In the genomic region with DNA sequence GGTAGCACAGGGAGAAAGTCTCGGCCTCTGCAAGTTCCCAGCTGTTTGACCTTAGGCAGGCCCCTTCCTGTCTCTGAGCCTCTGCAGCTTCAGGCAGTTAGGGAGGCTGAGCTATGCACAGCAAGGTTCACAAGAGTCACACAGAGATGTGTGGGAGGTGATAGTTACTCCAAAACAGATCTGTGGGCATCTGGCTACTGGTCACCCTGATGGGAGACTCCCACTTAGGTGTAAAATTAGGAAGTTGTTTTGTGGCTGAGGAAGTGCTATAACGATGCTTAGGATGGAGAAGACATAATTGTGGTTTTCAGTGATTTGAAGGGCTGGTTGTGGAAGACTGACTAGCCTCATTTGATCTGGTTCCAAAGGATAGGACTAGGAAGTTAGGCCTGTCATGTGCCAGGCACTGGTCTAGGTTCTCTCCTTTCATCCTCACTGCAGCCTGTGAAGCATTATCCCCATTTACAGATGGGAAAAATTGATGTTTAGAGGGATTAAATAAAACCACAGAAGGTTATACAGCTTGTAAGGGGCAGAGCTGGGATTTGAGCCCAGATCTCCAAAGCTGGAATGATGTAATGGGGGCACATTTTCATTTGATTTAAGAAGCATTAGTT, we compare ENCODE assay signal across 10 cellular contexts. TPM values are rescaled to one million over a fixed set of nuclear protein-coding genes. Genes with fewer than 3 reads are reported as not detected.
DNase-seq lines count a peak whose midpoint lies in the region; ATAC-seq, FAIRE-seq and TF ChIP-seq lines count a peak whose summit lies in the region.
"Had no signal": no experiment of that assay in that cellular context is flagged by ENCODE, and none has a peak within 500 bp of the region (broad histone marks: within the 10 kb centered on the region; RNA-seq: fewer than 3 reads in every experiment).

No MANE protein-coding gene starts in this region.

- no peak for TF ChIP-seq RAD21 in IMR-90 (IDR thresholded peaks at IDR 0.05; ENCODE audit: low read length)

- H2BK20ac ChIP-seq in IMR-90 (ENCODE audit: low read depth, low read length), result no peak overlapping the region

- H3K56ac ChIP-seq in IMR-90 (ENCODE audit: extremely low read depth, insufficient read depth, low read length), result no peak overlapping the region

- 100% methylated on average over 1 of the region's 2 CpGs; no CpG with 5 or more reads in 1 of the 2 experiments for WGBS in IMR-90 (ENCODE audit: extremely low coverage in 2 of 2, insufficient read length in 1 of 2), 2 experiments

- peak overlapping the region; percentile 20 for H2AK9ac ChIP-seq in IMR-90 (replicated peaks; ENCODE audit: low read depth, low read length, poor library complexity)

- POLR2A ChIA-PET in IMR-90 (lab: Charles Lee; ENCODE audit: unreplicated experiment), result no interaction called here

- DNase-seq in CD14-positive monocyte (ENCODE audit: low spot score), result no peak
- DNase-seq in IMR-90, result peak; percentile 71
- no peak for DNase-seq in caudate nucleus (lab: John Stamatoyannopoulos, UW)
- no peak for DNase-seq in NCI-H2107 (lab: John Stamatoyannopoulos, UW)
- DNase-seq in RKO (ENCODE audit: low spot score), result no peak
- no peak for DNase-seq in urothelium cell line (ENCODE audit: low spot score)
- no peak for DNase-seq in stimulated activated CD4-positive, alpha-beta T cell treated with anti-CD3 and anti-CD28 coated beads, Interleukin-2, amount 100 ng/mL, for 48 hours
- DNase-seq: activated CD8-positive, alpha-beta memory T cell treated with anti-CD3 and anti-CD28 coated beads, Interleukin-2, amount 50 U/mL, for 48 hours; NCI-H526 treated with DMSO at 0.1 percent for 48 hours had no signal

- no peaks in the 10 kb centered on the region for H3K9me3 ChIP-seq in IMR-90 (ENCODE audit: control insufficient read depth, insufficient read depth, low read length)

- TF ChIP-seq CTCF in CD14-positive monocyte (IDR thresholded peaks at IDR 0.05), result no peak
- TF ChIP-seq CTCF in IMR-90 (conservative IDR thresholded peaks at IDR 0.05; ENCODE audit: low read depth, low read length), result no peak
- no peak for TF ChIP-seq CTCF in nephron (IDR thresholded peaks at IDR 0.05; ENCODE audit: unreplicated experiment in 3 of 3)

- FAIRE-seq in urothelium cell line (lab: Jason Lieb, UNC), result no peak

- H3K4me3 Mint-ChIP-seq in CD14-positive monocyte (no peak overlapping the region), nephron (no peak overlapping the region)

- no peak overlapping the region; the same call in 1 of the 2 replicates for H3K14ac ChIP-seq in IMR-90 (replicated peaks; ENCODE audit: low read depth, low read length)

- no peak overlapping the region for H3K4me2 ChIP-seq in IMR-90 (ENCODE audit: low read depth, low read length)

- H3K27me3 Mint-ChIP-seq in CD14-positive monocyte (ENCODE audit: low read depth in 3 of 3) (no peaks in the 10 kb centered on the region), nephron (ENCODE audit: low read depth) (no peaks in the 10 kb centered on the region)

- H3K36me3 ChIP-seq in IMR-90 (ENCODE audit: control insufficient read depth, insufficient read depth, low read length), result no peaks in the 10 kb centered on the region

- no peak overlapping the region for H3K9ac ChIP-seq in IMR-90 (ENCODE audit: low read depth, low read length)

- peak overlapping the region in 5 of 7 donors; percentile 2 to 76 (median 10) for H3K27ac Mint-ChIP-seq in CD14-positive monocyte
- H3K27ac Mint-ChIP-seq in nephron, result peak overlapping the region; percentile 5 to 50 (median 49)

- H3K4me1 Mint-ChIP-seq in CD14-positive monocyte, result peaks cover 36% of the 10 kb centered on the region
- H3K4me1 Mint-ChIP-seq in nephron, result peaks cover 46% of the 10 kb centered on the region

- H2BK5ac ChIP-seq in IMR-90 (ENCODE audit: low read depth, low read length, poor library complexity, severe bottlenecking), result no peak overlapping the region

- peaks cover 57% of the 10 kb centered on the region for H4K20me1 ChIP-seq in IMR-90 (ENCODE audit: insufficient read depth, low read length)

- peaks cover 15 to 40% of the 10 kb centered on the region in 2 donors for H3K36me3 Mint-ChIP-seq in CD14-positive monocyte
- H3K36me3 Mint-ChIP-seq in nephron (ENCODE audit: low read depth), result no peaks in the 10 kb centered on the region

- no peak overlapping the region for H4K8ac ChIP-seq in IMR-90 (ENCODE audit: low read depth in 2 of 2, low read length in 2 of 2)

- no peak overlapping the region for H2BK15ac ChIP-seq in IMR-90 (ENCODE audit: low read depth, low read length)

- no peak overlapping the region for H3K18ac ChIP-seq in IMR-90 (ENCODE audit: low read depth, low read length)

- no peak for TF ChIP-seq POLR2A in IMR-90 (IDR thresholded peaks at IDR 0.05; ENCODE audit: low read depth, low read length)

- BruUV-seq in IMR-90 (replicated peaks; lab: Mats Ljungman, UMichigan), result no TSS peak

- no peak overlapping the region for H3K4me3 ChIP-seq in IMR-90 (ENCODE audit: insufficient read depth, low read depth, low read length)

- dilution Hi-C loops in IMR-90 (cut with HindIII; ENCODE audit: low sequenced_read_pairs, unreplicated experiment), result no loop called here

- H3K9me3 Mint-ChIP-seq in CD14-positive monocyte, result no peaks in the 10 kb centered on the region
- no peaks in the 10 kb centered on the region for H3K9me3 Mint-ChIP-seq in nephron

- intact Hi-C loops in CD14-positive monocyte (cut with micrococcal nuclease), result no loop called here
- intact Hi-C loops in IMR-90 (cut with micrococcal nuclease), result no loop called here

- H2BK120ac ChIP-seq in IMR-90 (ENCODE audit: low read depth, low read length), result peak overlapping the region; percentile 30; the same call in 1 of the 2 replicates

- H2AK5ac ChIP-seq in IMR-90 (ENCODE audit: low read depth, low read length), result peak overlapping the region; percentile 43; the same call in 1 of the 2 replicates

- H3K27ac ChIP-seq in IMR-90 (ENCODE audit: insufficient read depth, low read length), result no peak overlapping the region; the same call in 1 of the 2 replicates
- peak overlapping the region; percentile 93 for H3K27ac ChIP-seq in caudate nucleus (ENCODE audit: low read depth, low read length)

- peak; percentile 7 for ATAC-seq in IMR-90 (ENCODE audit: low read depth)

- CTCF ChIA-PET in IMR-90 (lab: Yijun Ruan, JAX), result no interaction called here

- 0 out of 2 replicates have a peak overlapping the region, but pooled peaks have one; percentile 22 for H3K23ac ChIP-seq in IMR-90 (ENCODE audit: low read depth, low read length)

- no peak overlapping the region for H2AFZ ChIP-seq in IMR-90 (replicated peaks; ENCODE audit: low read length, poor library complexity)

- H3K79me1 ChIP-seq in IMR-90 (ENCODE audit: low read depth in 1 of 2, low read length in 2 of 2), result peaks cover 22 to 88% of the 10 kb centered on the region in 2 experiments

- H3K4me1 ChIP-seq in IMR-90 (ENCODE audit: control insufficient read depth, insufficient read depth, low read length), result peaks cover 41% of the 10 kb centered on the region

- in situ Hi-C loops in IMR-90 (cut with MboI; ENCODE audit: low sequenced_read_pairs), result no loop called here

- peak overlapping the region; percentile 32; the same call in 1 of the 2 replicates for H4K91ac ChIP-seq in IMR-90 (ENCODE audit: insufficient read depth, low read depth, low read length)

- H4K5ac ChIP-seq in IMR-90 (ENCODE audit: low read depth, low read length), result no peak overlapping the region

- H3K9me1 ChIP-seq in IMR-90 (ENCODE audit: insufficient read depth, low read length), result peaks cover 29% of the 10 kb centered on the region

- peak overlapping the region; percentile 14; the same call in 1 of the 2 replicates for H3K4ac ChIP-seq in IMR-90 (ENCODE audit: low read depth, low read length)

- H3K27me3 ChIP-seq in IMR-90 (ENCODE audit: control insufficient read depth, insufficient read depth, low read length), result no peaks in the 10 kb centered on the region

TF ChIP-seq in IMR-90, 13 proteins besides CTCF, POLR2A, EP300 and RAD21:
- no peak for TF ChIP-seq CHD1 (IDR thresholded peaks at IDR 0.05; ENCODE audit: low read depth, low read length)
- no peak for TF ChIP-seq BHLHE40 (IDR thresholded peaks at IDR 0.05; ENCODE audit: low read depth, low read length)
- no peak for TF ChIP-seq RCOR1 (IDR thresholded peaks at IDR 0.05; ENCODE audit: insufficient replicate concordance, low read length)
- no peak for TF ChIP-seq MXI1 (IDR thresholded peaks at IDR 0.05; ENCODE audit: borderline replicate concordance, low read depth, low read length)
- no peak for TF ChIP-seq MAFK (IDR thresholded peaks at IDR 0.05; ENCODE audit: low read depth, low read length)

RNA-seq across cellular contexts. Expression of a gene that starts 13.5 kb away (rescaled TPM):
- polyA plus RNA-seq in CD14-positive monocyte (10 to 100 TPM; 64.2 to 75.8 TPM), IMR-90 (2012; rRNA removed) (69.5 and 72.9 TPM in 2 replicates)
- total RNA-seq in IMR-90 (2012; rRNA removed), result 65.3 and 71.3 TPM in 2 replicates
- 55.7 and 81.0 TPM in 2 replicates for polyA plus RNA-seq in IMR-90 (2012; cell fraction: cytosol; rRNA removed)
- polyA plus RNA-seq in IMR-90 (2012; cell fraction: nucleus; rRNA removed; ENCODE audit: low replicate concordance), result 43.2 and 73.9 TPM in 2 replicates

RNA-seq across cellular contexts. Expression of a gene that starts 13.9 kb away (rescaled TPM):
- polyA plus RNA-seq in CD14-positive monocyte, result 10 to 100 TPM; 22.0 to 26.3 TPM
- total RNA-seq in IMR-90 (2012; rRNA removed), result 50.9 and 76.1 TPM in 2 replicates
- 49.1 and 54.9 TPM in 2 replicates for polyA plus RNA-seq in IMR-90 (2012; rRNA removed)
- 14.7 and 25.4 TPM in 2 replicates for polyA plus RNA-seq in IMR-90 (2012; cell fraction: cytosol; rRNA removed)
- 14.0 and 14.6 TPM in 2 replicates for polyA plus RNA-seq in IMR-90 (2012; cell fraction: nucleus; rRNA removed; ENCODE audit: low replicate concordance)

RNA-seq across cellular contexts. Expression of a gene that starts 35.8 kb away (rescaled TPM):
- polyA plus RNA-seq in CD14-positive monocyte (10 to 100 TPM in 1 of 2 donors, 1 to 10 TPM in 1; 7.0 to 11.5 TPM), IMR-90 (2012; rRNA removed) (23.3 and 24.2 TPM in 2 replicates)
- total RNA-seq in IMR-90 (2012; rRNA removed), result 16.9 and 17.4 TPM in 2 replicates
- polyA plus RNA-seq in IMR-90 (2012; cell fraction: cytosol; rRNA removed), result 16.0 and 24.3 TPM in 2 replicates
- 16.4 and 23.4 TPM in 2 replicates for polyA plus RNA-seq in IMR-90 (2012; cell fraction: nucleus; rRNA removed; ENCODE audit: low replicate concordance)
